Comparison of ENCODE assay signal across 30 cellular contexts in genomic region chrX:56313308-56313707, GRCh38.
"Had no signal": no experiment of that assay in that cellular context is flagged by ENCODE, and none has a peak within 500 bp of the region (broad histone marks: within the 10 kb centered on the region; RNA-seq: fewer than 3 reads in every experiment).

No MANE protein-coding gene starts in this region.

- H3K4me3 ChIP-seq: ascending aorta, esophagus muscularis mucosa, gastroesophageal sphincter, heart right ventricle had no signal

- H3K4me1 Mint-ChIP-seq: activated T-helper 17 cell treated with anti-CD3 and anti-CD28 coated beads, Interleukin-2, amount 50 U/mL, for 72 hours; brain had no signal

- H3K36me3 Mint-ChIP-seq: brain had no signal

- H3K27me3 ChIP-seq: ascending aorta, esophagus muscularis mucosa, gastroesophageal sphincter had no signal

- DNase-seq: activated B cell treated with CpG ODN at 0.5 μM for 24 hours; activated CD4-positive, alpha-beta T cell treated with anti-CD3 and anti-CD28 coated beads for 48 hours; activated CD4-positive, alpha-beta T cell treated with anti-CD3 and anti-CD28 coated beads, Interleukin-2, amount 50 U/mL, for 1 hour; activated CD4-positive, alpha-beta T cell treated with anti-CD3 and anti-CD28 coated beads, Interleukin-2, amount 50 U/mL, for 48 hours; activated CD8-positive, alpha-beta memory T cell treated with anti-CD3 and anti-CD28 coated beads for 24 hours; activated CD8-positive, alpha-beta T cell treated with anti-CD3 and anti-CD28 coated beads for 36 hours; activated effector memory CD4-positive, alpha-beta T cell treated with Interleukin-2 at 50 U/mL for 16 hours; activated gamma-delta T cell treated with Interleukin-2 at 50 U/mL for 16 hours; activated naive CD4-positive, alpha-beta T cell treated with anti-CD3 and anti-CD28 coated beads, Interleukin-2, amount 50 U/mL, for 16 hours; activated naive CD4-positive, alpha-beta T cell treated with Interleukin-2 at 50 U/mL for 16 hours; activated T-cell treated with anti-CD3 and anti-CD28 coated beads, Interleukin-2, amount 50 U/mL, for 4 hours; caudate nucleus; cortex of kidney; dermis blood vessel endothelial cell; effector CD4-positive, alpha-beta T cell; effector memory CD8-positive, alpha-beta T cell; foreskin melanocyte; heart right ventricle; T-helper 1 cell; T-helper 17 cell; T1000; WERI-Rb-1 had no signal

- H3K4me1 ChIP-seq: ascending aorta, esophagus muscularis mucosa, gastroesophageal sphincter, heart right ventricle had no signal

- ATAC-seq: activated CD4-positive, CD25-positive, alpha-beta regulatory T cell treated with anti-CD3 and anti-CD28 coated beads, Interleukin-2, amount 50 U/mL, for 24 hours; activated CD8-positive, alpha-beta T cell treated with anti-CD3 and anti-CD28 coated beads for 36 hours; activated T-cell treated with anti-CD3 and anti-CD28 coated beads, Interleukin-2, amount 50 U/mL, for 4 hours; activated T-helper 17 cell treated with anti-CD3 and anti-CD28 coated beads, Interleukin-2, amount 50 U/mL, for 72 hours; effector memory CD8-positive, alpha-beta T cell; gastroesophageal sphincter; heart right ventricle; T-helper 17 cell had no signal

- H3K27ac ChIP-seq: ascending aorta, esophagus muscularis mucosa, gastroesophageal sphincter, heart right ventricle, WERI-Rb-1 had no signal

- H3K27me3 Mint-ChIP-seq: activated B cell treated with CpG ODN at 0.5 μM for 24 hours; activated CD8-positive, alpha-beta T cell treated with anti-CD3 and anti-CD28 coated beads for 36 hours; activated naive CD8-positive, alpha-beta T cell; activated T-helper 17 cell treated with anti-CD3 and anti-CD28 coated beads, Interleukin-2, amount 50 U/mL, for 72 hours; brain; T-helper 17 cell had no signal

- H3K27ac Mint-ChIP-seq: activated B cell treated with CpG ODN at 0.5 μM for 24 hours; activated CD8-positive, alpha-beta T cell treated with anti-CD3 and anti-CD28 coated beads for 36 hours; activated naive CD8-positive, alpha-beta T cell; activated T-helper 17 cell treated with anti-CD3 and anti-CD28 coated beads, Interleukin-2, amount 50 U/mL, for 72 hours; brain; effector memory CD8-positive, alpha-beta T cell; T-helper 17 cell; T-helper 2 cell treated with Interferon-gamma antibody and Interleukin-4, amounts not matched to agents 5 μg/mL and 100 μg/mL, for 36 hours had no signal

- H3K4me3 Mint-ChIP-seq: activated B cell treated with CpG ODN at 0.5 μM for 24 hours; activated CD8-positive, alpha-beta T cell treated with anti-CD3 and anti-CD28 coated beads for 36 hours; activated naive CD8-positive, alpha-beta T cell; brain; effector memory CD8-positive, alpha-beta T cell had no signal

- H3K9me3 Mint-ChIP-seq: activated B cell treated with CpG ODN at 0.5 μM for 24 hours; activated CD8-positive, alpha-beta T cell treated with anti-CD3 and anti-CD28 coated beads for 36 hours; effector memory CD8-positive, alpha-beta T cell had no signal
